Comparison of ENCODE assay signal across 1 cellular context in genomic region chrX:39336709-39337294, GRCh38.
TF ChIP-seq lines count a peak whose summit lies in the region.

No MANE protein-coding gene starts in this region.

TF ChIP-seq in WTC11, 78 proteins besides CTCF, POLR2A, EP300 and RAD21 (continued from another document):
- TF ChIP-seq USF2 (CRISPR knock-in tag; IDR thresholded peaks at IDR 0.05) (no peak), MXD4 (CRISPR knock-in tag; IDR thresholded peaks at IDR 0.05; ENCODE audit: borderline replicate concordance) (no peak)
TF ChIP-seq in WTC11: peak in this region for 0.
